Comparison of ENCODE assay signal across 22 cellular contexts in the genomic region with DNA sequence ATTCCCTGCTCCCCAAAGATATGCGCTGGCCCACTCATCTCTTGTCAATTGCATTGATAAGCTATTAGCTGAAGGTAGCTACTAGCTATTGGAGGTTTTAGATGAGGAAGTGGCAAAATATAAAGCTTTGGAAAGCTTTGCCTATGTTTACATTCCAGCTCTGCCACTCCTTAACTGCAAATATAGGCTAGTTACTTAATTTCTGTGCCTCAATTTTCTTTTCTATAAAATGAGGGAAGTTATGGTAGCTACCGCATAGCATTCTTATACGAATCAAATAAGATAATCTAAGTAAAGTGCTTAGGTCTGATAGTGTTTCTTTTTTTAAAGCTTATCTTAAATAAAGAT. TPM values are rescaled to one million over a fixed set of nuclear protein-coding genes. Genes with fewer than 3 reads are reported as not detected.
DNase-seq lines count a peak whose midpoint lies in the region; ATAC-seq and TF ChIP-seq lines count a peak whose summit lies in the region.
"Had no signal": no experiment of that assay in that cellular context is flagged by ENCODE, and none has a peak within 500 bp of the region (broad histone marks: within the 10 kb centered on the region; RNA-seq: fewer than 3 reads in every experiment).

No MANE protein-coding gene starts in this region.

- DNase-seq in GM23338 (ENCODE audit: low spot score) (no peak), colonic mucosa (no peak), mucosa of descending colon (no peak), iPS-NIHi11 (ENCODE audit: low spot score) (no peak), GM13976 (ENCODE audit: low spot score) (no peak)
- DNase-seq in activated CD4-positive, alpha-beta T cell treated with anti-CD3 and anti-CD28 coated beads for 4 hours: no peak
- DNase-seq: AML-193; CD4-positive, alpha-beta memory T cell; DMS53; DND-41; EL; GM23248; HCEC 1CT; IMR-90 had no signal

- H4K20me1 ChIP-seq in GM23338 (replicated peaks; ENCODE audit: insufficient read depth): no peaks in the 10 kb centered on the region
- H4K20me1 ChIP-seq in Loucy (ENCODE audit: insufficient read depth, low read length, poor library complexity, severe bottlenecking): no peaks in the 10 kb centered on the region

- no peaks in the 10 kb centered on the region for H3K9me3 ChIP-seq in Loucy (ENCODE audit: insufficient read depth, low read depth, low read length)
- no peaks in the 10 kb centered on the region for H3K9me3 ChIP-seq in colonic mucosa
- H3K9me3 ChIP-seq in mucosa of descending colon: no peaks in the 10 kb centered on the region
- H3K9me3 ChIP-seq: A549 had no signal

- H3K9ac ChIP-seq in Loucy (ENCODE audit: low read depth, low read length, poor library complexity, severe bottlenecking) (no peak overlapping the region), colonic mucosa (ENCODE audit: low read depth in 2 of 2, low read length in 2 of 2) (no peak overlapping the region)
- H3K9ac ChIP-seq: GM23248 had no signal

- H3K79me2 ChIP-seq in GM23338 (replicated peaks; ENCODE audit: insufficient read depth): no peaks in the 10 kb centered on the region
- no peaks in the 10 kb centered on the region for H3K79me2 ChIP-seq in Loucy (ENCODE audit: insufficient read depth, low read length)

- H3K4me1 ChIP-seq in GM23338 (ENCODE audit: insufficient read depth): peaks cover 18% of the 10 kb centered on the region
- H3K4me1 ChIP-seq in Loucy (ENCODE audit: insufficient read depth, low read length, poor library complexity, severe bottlenecking): peaks cover 28% of the 10 kb centered on the region
- no peaks in the 10 kb centered on the region for H3K4me1 ChIP-seq in colonic mucosa
- peaks cover 6% of the 10 kb centered on the region for H3K4me1 ChIP-seq in mucosa of descending colon (ENCODE audit: low read depth)
- H3K4me1 ChIP-seq: A549 had no signal

- TF ChIP-seq CTCF in GM23338 (conservative IDR thresholded peaks at IDR 0.05; ENCODE audit: low read depth in 2 of 2): no peak
- TF ChIP-seq CTCF in Loucy (conservative IDR thresholded peaks at IDR 0.05; ENCODE audit: low read length): no peak
- TF ChIP-seq CTCF in colonic mucosa (IDR thresholded peaks at IDR 0.05): no peak
- TF ChIP-seq CTCF in mucosa of descending colon (IDR thresholded peaks at IDR 0.05): no peak
- TF ChIP-seq CTCF in GM13976 (IDR thresholded peaks at IDR 0.05; ENCODE audit: borderline replicate concordance, control extremely low read depth, extremely low read depth, insufficient read depth, missing control alignments): no peak

- in situ Hi-C loops in GM13976 (cut with MboI; ENCODE audit: low sequenced_read_pairs, unreplicated experiment): no loop called here

- H3K27me3 ChIP-seq in GM23338 (ENCODE audit: insufficient read depth): no peaks in the 10 kb centered on the region
- H3K27me3 ChIP-seq in Loucy (ENCODE audit: insufficient read depth, low read length, poor library complexity, severe bottlenecking): no peaks in the 10 kb centered on the region
- H3K27me3 ChIP-seq in colonic mucosa: no peaks in the 10 kb centered on the region

- H3K4me3 Mint-ChIP-seq in GM23338: no peak overlapping the region
- H3K4me3 Mint-ChIP-seq: CD4-positive, alpha-beta memory T cell had no signal

- peaks cover 17% of the 10 kb centered on the region for H3K4me1 Mint-ChIP-seq in GM23338

- no peak overlapping the region for H3K4me3 ChIP-seq in GM23338
- H3K4me3 ChIP-seq in Loucy (ENCODE audit: low read length, poor library complexity, severe bottlenecking): no peak overlapping the region
- H3K4me3 ChIP-seq in colonic mucosa: no peak overlapping the region
- no peak overlapping the region for H3K4me3 ChIP-seq in mucosa of descending colon
- H3K4me3 ChIP-seq: A549, GM12878, GM23248 had no signal

- H3K27ac Mint-ChIP-seq in GM23338: no peak overlapping the region
- H3K27ac Mint-ChIP-seq: CD4-positive, alpha-beta memory T cell had no signal

- no peak for ATAC-seq in GM23338
- ATAC-seq in mucosa of descending colon: peak; percentile 77
- ATAC-seq: A549, GM12878 had no signal

- H3K4me2 ChIP-seq in GM23338: no peak overlapping the region
- H3K4me2 ChIP-seq in Loucy (ENCODE audit: low read depth, low read length, poor library complexity, severe bottlenecking): peak overlapping the region; percentile 39
- H3K4me2 ChIP-seq: A549 had no signal

- H2AFZ ChIP-seq in GM23338 (peak overlapping the region; percentile 20; the same call in 1 of the 2 replicates), Loucy (ENCODE audit: low read length) (peak overlapping the region; percentile 71)
- H2AFZ ChIP-seq: GM23248 had no signal

- no peaks in the 10 kb centered on the region for H3K27me3 Mint-ChIP-seq in GM23338 (ENCODE audit: insufficient read depth, low read depth, poor library complexity)

- no peaks in the 10 kb centered on the region for H3K36me3 ChIP-seq in GM23338 (ENCODE audit: insufficient read depth)
- H3K36me3 ChIP-seq in Loucy (ENCODE audit: insufficient read depth, low read length): no peaks in the 10 kb centered on the region
- no peaks in the 10 kb centered on the region for H3K36me3 ChIP-seq in colonic mucosa
- H3K36me3 ChIP-seq in mucosa of descending colon (ENCODE audit: low read depth): no peaks in the 10 kb centered on the region

- intact Hi-C loops in colonic mucosa (cut with DNase I) (no loop called here), mucosa of descending colon (cut with DNase I, micrococcal nuclease) (no loop called here)

- no peak overlapping the region for H3K27ac ChIP-seq in GM23338 (ENCODE audit: low read depth)
- peak overlapping the region; percentile 70 for H3K27ac ChIP-seq in colonic mucosa
- H3K27ac ChIP-seq: 22Rv1, A549, C4-2B, GM23248 had no signal

- H3F3A ChIP-seq in GM23338 (replicated peaks; ENCODE audit: low read depth): no peaks in the 10 kb centered on the region
- H3F3A ChIP-seq in Loucy (ENCODE audit: low read depth): no peaks in the 10 kb centered on the region

- H3K36me3 Mint-ChIP-seq in GM23338 (ENCODE audit: low read depth): no peaks in the 10 kb centered on the region
- H3K36me3 Mint-ChIP-seq: CD4-positive, alpha-beta memory T cell had no signal

- no peaks in the 10 kb centered on the region for H3K9me3 Mint-ChIP-seq in GM23338

- H3K9me2 ChIP-seq in GM23338 (ENCODE audit: insufficient read depth) (no peaks in the 10 kb centered on the region), Loucy (replicated peaks; ENCODE audit: low read depth, low read length) (no peaks in the 10 kb centered on the region)

TF ChIP-seq in GM23338, 12 proteins besides CTCF, POLR2A, EP300 and RAD21 (continues in another document):
- TF ChIP-seq, protein P1, sequence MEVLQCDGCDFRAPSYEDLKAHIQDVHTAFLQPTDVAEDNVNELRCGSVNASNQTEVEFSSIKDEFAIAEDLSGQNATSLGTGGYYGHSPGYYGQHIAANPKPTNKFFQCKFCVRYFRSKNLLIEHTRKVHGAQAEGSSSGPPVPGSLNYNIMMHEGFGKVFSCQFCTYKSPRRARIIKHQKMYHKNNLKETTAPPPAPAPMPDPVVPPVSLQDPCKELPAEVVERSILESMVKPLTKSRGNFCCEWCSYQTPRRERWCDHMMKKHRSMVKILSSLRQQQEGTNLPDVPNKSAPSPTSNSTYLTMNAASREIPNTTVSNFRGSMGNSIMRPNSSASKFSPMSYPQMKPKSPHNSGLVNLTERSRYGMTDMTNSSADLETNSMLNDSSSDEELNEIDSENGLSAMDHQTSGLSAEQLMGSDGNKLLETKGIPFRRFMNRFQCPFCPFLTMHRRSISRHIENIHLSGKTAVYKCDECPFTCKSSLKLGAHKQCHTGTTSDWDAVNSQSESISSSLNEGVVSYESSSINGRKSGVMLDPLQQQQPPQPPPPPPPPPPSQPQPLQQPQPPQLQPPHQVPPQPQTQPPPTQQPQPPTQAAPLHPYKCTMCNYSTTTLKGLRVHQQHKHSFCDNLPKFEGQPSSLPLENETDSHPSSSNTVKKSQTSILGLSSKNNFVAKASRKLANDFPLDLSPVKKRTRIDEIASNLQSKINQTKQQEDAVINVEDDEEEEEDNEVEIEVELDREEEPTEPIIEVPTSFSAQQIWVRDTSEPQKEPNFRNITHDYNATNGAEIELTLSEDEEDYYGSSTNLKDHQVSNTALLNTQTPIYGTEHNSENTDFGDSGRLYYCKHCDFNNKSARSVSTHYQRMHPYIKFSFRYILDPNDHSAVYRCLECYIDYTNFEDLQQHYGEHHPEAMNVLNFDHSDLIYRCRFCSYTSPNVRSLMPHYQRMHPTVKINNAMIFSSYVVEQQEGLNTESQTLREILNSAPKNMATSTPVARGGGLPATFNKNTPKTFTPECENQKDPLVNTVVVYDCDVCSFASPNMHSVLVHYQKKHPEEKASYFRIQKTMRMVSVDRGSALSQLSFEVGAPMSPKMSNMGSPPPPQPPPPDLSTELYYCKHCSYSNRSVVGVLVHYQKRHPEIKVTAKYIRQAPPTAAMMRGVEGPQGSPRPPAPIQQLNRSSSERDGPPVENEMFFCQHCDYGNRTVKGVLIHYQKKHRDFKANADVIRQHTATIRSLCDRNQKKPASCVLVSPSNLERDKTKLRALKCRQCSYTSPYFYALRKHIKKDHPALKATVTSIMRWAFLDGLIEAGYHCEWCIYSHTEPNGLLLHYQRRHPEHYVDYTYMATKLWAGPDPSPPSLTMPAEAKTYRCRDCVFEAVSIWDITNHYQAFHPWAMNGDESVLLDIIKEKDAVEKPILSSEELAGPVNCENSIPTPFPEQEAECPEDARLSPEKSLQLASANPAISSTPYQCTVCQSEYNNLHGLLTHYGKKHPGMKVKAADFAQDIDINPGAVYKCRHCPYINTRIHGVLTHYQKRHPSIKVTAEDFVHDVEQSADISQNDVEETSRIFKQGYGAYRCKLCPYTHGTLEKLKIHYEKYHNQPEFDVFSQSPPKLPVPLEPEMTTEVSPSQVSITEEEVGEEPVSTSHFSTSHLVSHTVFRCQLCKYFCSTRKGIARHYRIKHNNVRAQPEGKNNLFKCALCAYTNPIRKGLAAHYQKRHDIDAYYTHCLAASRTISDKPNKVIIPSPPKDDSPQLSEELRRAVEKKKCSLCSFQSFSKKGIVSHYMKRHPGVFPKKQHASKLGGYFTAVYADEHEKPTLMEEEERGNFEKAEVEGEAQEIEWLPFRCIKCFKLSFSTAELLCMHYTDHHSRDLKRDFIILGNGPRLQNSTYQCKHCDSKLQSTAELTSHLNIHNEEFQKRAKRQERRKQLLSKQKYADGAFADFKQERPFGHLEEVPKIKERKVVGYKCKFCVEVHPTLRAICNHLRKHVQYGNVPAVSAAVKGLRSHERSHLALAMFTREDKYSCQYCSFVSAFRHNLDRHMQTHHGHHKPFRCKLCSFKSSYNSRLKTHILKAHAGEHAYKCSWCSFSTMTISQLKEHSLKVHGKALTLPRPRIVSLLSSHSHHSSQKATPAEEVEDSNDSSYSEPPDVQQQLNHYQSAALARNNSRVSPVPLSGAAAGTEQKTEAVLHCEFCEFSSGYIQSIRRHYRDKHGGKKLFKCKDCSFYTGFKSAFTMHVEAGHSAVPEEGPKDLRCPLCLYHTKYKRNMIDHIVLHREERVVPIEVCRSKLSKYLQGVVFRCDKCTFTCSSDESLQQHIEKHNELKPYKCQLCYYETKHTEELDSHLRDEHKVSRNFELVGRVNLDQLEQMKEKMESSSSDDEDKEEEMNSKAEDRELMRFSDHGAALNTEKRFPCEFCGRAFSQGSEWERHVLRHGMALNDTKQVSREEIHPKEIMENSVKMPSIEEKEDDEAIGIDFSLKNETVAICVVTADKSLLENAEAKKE (CRISPR knock-in tag; IDR thresholded peaks at IDR 0.05): no peak

RNA-seq across cellular contexts. Expression of a gene that starts 47.7 kb away (rescaled TPM):
- total RNA-seq in GM23338 (2014; rRNA removed; shearing (Covaris generic)): 2.8 and 5.3 TPM in 2 replicates
- polyA plus RNA-seq in GM23338 (2016; fragmentation: Nextera tagmentation; extraction: Ambion mirVana): 5.2 and 5.6 TPM in 2 replicates
- total RNA-seq in colonic mucosa: 10 to 100 TPM in 1 of 2 donors, 1 to 10 TPM in 1; 7.8 to 24.5 TPM
- total RNA-seq in mucosa of descending colon: 10 to 100 TPM; 13.6 to 20.5 (median 15.4) TPM
- total RNA-seq: G401, GM23248, HT1080 had no signal
- polyA plus RNA-seq: BJ had no signal
